ENCODE assay signal across 20 cellular contexts in the genomic region with DNA sequence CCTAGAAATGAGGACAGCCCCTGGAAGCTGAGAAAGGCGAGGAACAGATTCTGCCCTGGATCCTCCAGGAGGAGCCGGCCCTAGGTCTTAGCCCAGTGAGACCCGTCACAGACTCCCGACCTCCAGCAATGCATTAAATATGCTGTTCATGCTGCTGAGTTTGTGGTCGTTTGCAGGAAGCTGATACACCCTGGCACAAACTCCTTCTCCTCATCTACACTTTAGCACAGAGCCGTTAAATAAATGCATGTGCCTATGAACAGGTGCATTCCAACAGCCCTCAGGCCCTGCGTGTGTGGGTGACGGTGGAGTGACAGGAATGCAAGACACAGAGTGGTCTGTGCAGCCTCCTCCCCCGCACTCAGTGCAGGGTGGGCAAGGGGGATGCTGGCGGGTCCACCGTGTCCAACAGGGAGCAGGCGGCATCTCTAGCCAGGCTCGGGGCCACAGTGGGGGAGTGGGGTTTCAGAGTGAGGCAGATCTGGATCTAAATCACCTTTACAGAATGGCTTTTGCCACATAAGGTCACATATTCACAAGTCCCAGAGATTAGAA.
DNase-seq lines count a peak whose midpoint lies in the region; ATAC-seq and TF ChIP-seq lines count a peak whose summit lies in the region.
"Had no signal": no experiment of that assay in that cellular context is flagged by ENCODE, and none has a peak within 500 bp of the region (broad histone marks: within the 10 kb centered on the region; RNA-seq: fewer than 3 reads in every experiment).

No MANE protein-coding gene starts in this region.

- H3K4me3 ChIP-seq in Jurkat, Clone E6-1 (ENCODE audit: low read length), result no peak overlapping the region
- no peak overlapping the region for H3K4me3 ChIP-seq in ascending aorta
- no peak overlapping the region for H3K4me3 ChIP-seq in tibial artery
- H3K4me3 ChIP-seq: heart left ventricle, suprapubic skin had no signal

- TF ChIP-seq CTCF in ascending aorta (IDR thresholded peaks at IDR 0.05) (no peak), tibial artery (IDR thresholded peaks at IDR 0.05) (no peak)

- no peaks in the 10 kb centered on the region for H3K36me3 ChIP-seq in ascending aorta
- no peaks in the 10 kb centered on the region for H3K36me3 ChIP-seq in tibial artery
- H3K36me3 ChIP-seq: heart left ventricle, suprapubic skin had no signal

- peak overlapping the region; percentile 94 to 98 for H3K27ac ChIP-seq in ascending aorta
- H3K27ac ChIP-seq in tibial artery, result peak overlapping the region; percentile 92 to 95

- intact Hi-C loops in ascending aorta (cut with DNase I), result loop anchor here (2.0 to 10.0 kb wide), 7 partner anchors 190 to 503 kb away; a partner anchor contains a TSS
- intact Hi-C loops in tibial artery (cut with DNase I; ENCODE audit: low total_unique reads), result loop anchor here (5.0 to 10.0 kb wide), 2 partner anchors 203 to 400 kb away; a partner anchor contains a TSS

- H3K27me3 ChIP-seq in ascending aorta (no peaks in the 10 kb centered on the region), tibial artery (no peaks in the 10 kb centered on the region)
- H3K27me3 ChIP-seq: suprapubic skin had no signal

- H3K4me1 ChIP-seq in ascending aorta, result peaks cover 31 to 53% of the 10 kb centered on the region in 2 donors
- H3K4me1 ChIP-seq in tibial artery, result peaks cover 11 to 62% (median 54%) of the 10 kb centered on the region in 4 donors

- ATAC-seq in GM19324 (IDR thresholded peaks at IDR 0.05; ENCODE audit: low FRiP score, unreplicated experiment), result no peak
- ATAC-seq: activated T-helper 17 cell treated with anti-CD3 and anti-CD28 coated beads, Interleukin-2, amount 50 U/mL, for 72 hours; heart left ventricle; left cardiac atrium; stimulated activated naive B cell treated with anti-CD40 and anti-IgM and Interleukin-4, amounts not matched to agents 10 μg/mL and 1 μg/mL and 100 μg/mL, for 72 hours had no signal

- no peaks in the 10 kb centered on the region for H3K9me3 ChIP-seq in ascending aorta
- no peaks in the 10 kb centered on the region for H3K9me3 ChIP-seq in tibial artery
- H3K9me3 ChIP-seq: heart left ventricle, suprapubic skin had no signal

- DNase-seq in Jurkat, Clone E6-1 (ENCODE audit: low read depth, low spot score), result peak; percentile 35
- DNase-seq in ascending aorta (ENCODE audit: low spot score in 2 of 2), result peak in 1 of 2 donors; percentile 59
- DNase-seq in kidney tubule cell (ENCODE audit: low spot score), result peak; percentile 60
- no peak for DNase-seq in tibial artery
- no peak for DNase-seq in A172 (ENCODE audit: low spot score)
- no peak for DNase-seq in NCI-H146 (lab: John Stamatoyannopoulos, UW)
- DNase-seq: activated CD4-positive, alpha-beta T cell treated with anti-CD3 and anti-CD28 coated beads, Interleukin-2, amount 50 U/mL, for 4 hours; CD4-positive, CD25-positive, alpha-beta regulatory T cell; cerebellar nuclear complex; heart left ventricle; left cardiac atrium; mesenchymal stem cell; naive B cell; NCI-H187; NCI-H526; retina; stimulated activated naive B cell treated with anti-CD40 and anti-IgM and Interleukin-4, amounts not matched to agents 10 μg/mL and 1 μg/mL and 100 μg/mL, for 72 hours had no signal

Comparison
In these comparisons a context has a peak if more than half of its experiments do, and no peak if none do; other contexts are left out.
1. DNase-seq: peak in Jurkat, Clone E6-1 (single experiment) and kidney tubule cell (single experiment); none in tibial artery (0 of 2), A172 (single experiment) and NCI-H146 (single experiment).